In the genomic region with DNA sequence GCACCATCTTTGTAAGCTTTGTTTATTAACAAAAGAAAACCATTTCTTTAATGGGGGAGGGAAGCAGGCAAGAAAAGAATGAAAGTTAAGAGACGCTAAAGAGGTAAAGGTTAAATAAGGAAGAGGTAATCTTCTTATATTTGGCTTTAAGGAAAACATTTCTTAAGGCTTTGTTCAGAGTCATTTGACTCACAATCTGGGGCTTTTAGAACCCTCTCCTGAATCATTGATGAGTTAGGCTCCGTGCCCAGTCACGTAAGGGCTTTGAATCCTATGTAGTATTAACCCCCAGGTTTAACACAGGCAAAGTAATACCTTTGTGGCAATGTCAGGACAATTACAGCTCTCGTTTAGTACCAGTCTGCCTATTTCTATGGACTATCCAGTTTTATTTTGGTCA, we compare ENCODE assay signal across 25 cellular contexts. TPM values are rescaled to one million over a fixed set of nuclear protein-coding genes. Genes with fewer than 3 reads are reported as not detected.
DNase-seq lines count a peak whose midpoint lies in the region; ATAC-seq and TF ChIP-seq lines count a peak whose summit lies in the region.
"Had no signal": no experiment of that assay in that cellular context is flagged by ENCODE, and none has a peak within 500 bp of the region (broad histone marks: within the 10 kb centered on the region; RNA-seq: fewer than 3 reads in every experiment).

No MANE protein-coding gene starts in this region.

- H3K4me1 Mint-ChIP-seq in activated naive CD4-positive, alpha-beta T cell treated with anti-CD3 and anti-CD28 coated beads, Interleukin-2, amount 50 U/mL, for 24 hours = no peaks in the 10 kb centered on the region
- H3K4me1 Mint-ChIP-seq in activated naive CD4-positive, alpha-beta T cell treated with anti-CD3 and anti-CD28 coated beads, Interleukin-2, amount 10 ng/mL, durations not matched to agents 7 days and 5 days = no peaks in the 10 kb centered on the region
- H3K4me1 Mint-ChIP-seq in activated naive CD8-positive, alpha-beta T cell treated with anti-CD3 and anti-CD28 coated beads, Interleukin-2, amount 50 U/mL, for 24 hours = peaks cover 2% of the 10 kb centered on the region
- H3K4me1 Mint-ChIP-seq: brain, H9, IgD-negative memory B cell had no signal

- no peak for DNase-seq in activated naive CD4-positive, alpha-beta T cell treated with anti-CD3 and anti-CD28 coated beads, Interleukin-2, amount 10 ng/mL, durations not matched to agents 7 days and 5 days
- DNase-seq in NCI-H1436 treated with DMSO at 0.1 percent for 48 hours (lab: John Stamatoyannopoulos, UW) = peak; percentile 56
- no peak for DNase-seq in activated naive CD8-positive, alpha-beta T cell treated with anti-CD3 and anti-CD28 coated beads, Interleukin-2, amount 50 U/mL, for 24 hours
- DNase-seq in osteoblast (ENCODE audit: insufficient read length, low spot score, missing footprints) = peak; percentile 89
- no peak for DNase-seq in stimulated activated CD4-positive, alpha-beta T cell treated with anti-CD3 and anti-CD28 coated beads, Interleukin-15, amount 100 ng/mL, for 24 hours
- no peak for DNase-seq in T-helper 9 cell
- DNase-seq: activated CD4-positive, CD25-positive, alpha-beta regulatory T cell treated with anti-CD3 and anti-CD28 coated beads, Interleukin-2, amount 50 U/mL, for 72 hours; activated CD8-positive, alpha-beta T cell treated with anti-CD3 and anti-CD28 coated beads for 36 hours; H9; islet precursor cell; left ventricle myocardium superior; NCI-H146; NCI-H226; nucleus accumbens; T-cell had no signal

- H3K27me3 ChIP-seq in osteoblast (ENCODE audit: insufficient read depth, low read length) = no peaks in the 10 kb centered on the region
- H3K27me3 ChIP-seq: SJSA1, tibial artery had no signal

- no peak overlapping the region for H3K4me2 ChIP-seq in osteoblast (ENCODE audit: insufficient read depth, low read length)

- no peak for ATAC-seq in activated naive CD8-positive, alpha-beta T cell treated with anti-CD3 and anti-CD28 coated beads, Interleukin-2, amount 50 U/mL, for 24 hours
- ATAC-seq in SK-N-SH treated with all-trans-retinoic acid at 6 μM for 48 hours = no peak
- ATAC-seq: activated CD8-positive, alpha-beta T cell treated with anti-CD3 and anti-CD28 coated beads for 36 hours; left ventricle myocardium superior had no signal

- H3K9me3 Mint-ChIP-seq in activated naive CD4-positive, alpha-beta T cell treated with anti-CD3 and anti-CD28 coated beads, Interleukin-2, amount 50 U/mL, for 24 hours = no peaks in the 10 kb centered on the region
- no peaks in the 10 kb centered on the region for H3K9me3 Mint-ChIP-seq in activated naive CD4-positive, alpha-beta T cell treated with anti-CD3 and anti-CD28 coated beads, Interleukin-2, amount 10 ng/mL, durations not matched to agents 7 days and 5 days
- H3K9me3 Mint-ChIP-seq in activated naive CD8-positive, alpha-beta T cell treated with anti-CD3 and anti-CD28 coated beads, Interleukin-2, amount 50 U/mL, for 24 hours = no peaks in the 10 kb centered on the region
- H3K9me3 Mint-ChIP-seq: IgD-negative memory B cell, T-cell had no signal

- no peak overlapping the region for H3K4me3 ChIP-seq in osteoblast (ENCODE audit: insufficient read depth, low read length)
- H3K4me3 ChIP-seq: SJSA1, tibial artery had no signal

- peaks cover 51% of the 10 kb centered on the region for H3K36me3 ChIP-seq in osteoblast (ENCODE audit: insufficient read depth, low read length)

- H3K4me3 Mint-ChIP-seq in activated naive CD4-positive, alpha-beta T cell treated with anti-CD3 and anti-CD28 coated beads, Interleukin-2, amount 50 U/mL, for 24 hours = no peak overlapping the region
- no peak overlapping the region for H3K4me3 Mint-ChIP-seq in activated naive CD4-positive, alpha-beta T cell treated with anti-CD3 and anti-CD28 coated beads, Interleukin-2, amount 10 ng/mL, durations not matched to agents 7 days and 5 days
- H3K4me3 Mint-ChIP-seq in activated naive CD8-positive, alpha-beta T cell treated with anti-CD3 and anti-CD28 coated beads, Interleukin-2, amount 50 U/mL, for 24 hours = no peak overlapping the region
- H3K4me3 Mint-ChIP-seq: activated CD8-positive, alpha-beta T cell treated with anti-CD3 and anti-CD28 coated beads for 36 hours; brain; H9; IgD-negative memory B cell; T-cell had no signal

- CTCF ChIA-PET in activated naive CD4-positive, alpha-beta T cell treated with anti-CD3 and anti-CD28 coated beads, Interleukin-2, amount 10 ng/mL, durations not matched to agents 7 days and 5 days (lab: Charles Lee) = no interaction called here

- no peaks in the 10 kb centered on the region for H4K20me1 ChIP-seq in osteoblast (ENCODE audit: insufficient read depth, low read length)

- H3K27ac Mint-ChIP-seq in activated naive CD4-positive, alpha-beta T cell treated with anti-CD3 and anti-CD28 coated beads, Interleukin-2, amount 50 U/mL, for 24 hours = peak overlapping the region; percentile 30
- no peak overlapping the region for H3K27ac Mint-ChIP-seq in activated naive CD4-positive, alpha-beta T cell treated with anti-CD3 and anti-CD28 coated beads, Interleukin-2, amount 10 ng/mL, durations not matched to agents 7 days and 5 days
- peak overlapping the region; percentile 25 for H3K27ac Mint-ChIP-seq in activated naive CD8-positive, alpha-beta T cell treated with anti-CD3 and anti-CD28 coated beads, Interleukin-2, amount 50 U/mL, for 24 hours
- H3K27ac Mint-ChIP-seq: activated CD8-positive, alpha-beta T cell treated with anti-CD3 and anti-CD28 coated beads for 36 hours; H9 had no signal

- H3K27me3 Mint-ChIP-seq in activated naive CD4-positive, alpha-beta T cell treated with anti-CD3 and anti-CD28 coated beads, Interleukin-2, amount 50 U/mL, for 24 hours = no peaks in the 10 kb centered on the region
- no peaks in the 10 kb centered on the region for H3K27me3 Mint-ChIP-seq in activated naive CD4-positive, alpha-beta T cell treated with anti-CD3 and anti-CD28 coated beads, Interleukin-2, amount 10 ng/mL, durations not matched to agents 7 days and 5 days
- no peaks in the 10 kb centered on the region for H3K27me3 Mint-ChIP-seq in activated naive CD8-positive, alpha-beta T cell treated with anti-CD3 and anti-CD28 coated beads, Interleukin-2, amount 50 U/mL, for 24 hours
- H3K27me3 Mint-ChIP-seq: activated CD8-positive, alpha-beta T cell treated with anti-CD3 and anti-CD28 coated beads for 36 hours; brain; IgD-negative memory B cell; T-cell had no signal

- no peak for TF ChIP-seq CTCF in osteoblast (IDR thresholded peaks at IDR 0.05; ENCODE audit: extremely low read depth, low read depth, low read length)

- H3K36me3 Mint-ChIP-seq in activated naive CD4-positive, alpha-beta T cell treated with anti-CD3 and anti-CD28 coated beads, Interleukin-2, amount 50 U/mL, for 24 hours = peaks cover 20% of the 10 kb centered on the region
- peaks cover 77% of the 10 kb centered on the region for H3K36me3 Mint-ChIP-seq in activated naive CD4-positive, alpha-beta T cell treated with anti-CD3 and anti-CD28 coated beads, Interleukin-2, amount 10 ng/mL, durations not matched to agents 7 days and 5 days
- H3K36me3 Mint-ChIP-seq in activated naive CD8-positive, alpha-beta T cell treated with anti-CD3 and anti-CD28 coated beads, Interleukin-2, amount 50 U/mL, for 24 hours (ENCODE audit: low read depth) = peaks cover 66% of the 10 kb centered on the region

- peaks cover 2% of the 10 kb centered on the region for H3K79me2 ChIP-seq in osteoblast (ENCODE audit: insufficient read depth, low read length)

- no peak overlapping the region for H2AFZ ChIP-seq in osteoblast (ENCODE audit: low read length)

- peaks cover 7% of the 10 kb centered on the region for H3K4me1 ChIP-seq in osteoblast (ENCODE audit: insufficient read depth, low read length)
- H3K4me1 ChIP-seq: SJSA1, tibial artery had no signal

- peak overlapping the region; percentile 29 for H3K27ac ChIP-seq in osteoblast (ENCODE audit: low read depth, low read length)
- H3K27ac ChIP-seq: SJSA1, tibial artery had no signal

- H3K9me3 ChIP-seq in osteoblast (ENCODE audit: low read depth, low read length) = no peaks in the 10 kb centered on the region
- H3K9me3 ChIP-seq: SJSA1 had no signal

TF ChIP-seq in SK-N-SH treated with all-trans-retinoic acid at 6 μM for 48 hours, 23 proteins besides CTCF, POLR2A, EP300 and RAD21:
- TF ChIP-seq ZNF8 (CRISPR knock-in tag; IDR thresholded peaks at IDR 0.05) (no peak), PPARA (CRISPR knock-in tag; IDR thresholded peaks at IDR 0.05; ENCODE audit: borderline replicate concordance) (no peak), CSDC2 (CRISPR knock-in tag; IDR thresholded peaks at IDR 0.05) (no peak), BACH2 (CRISPR knock-in tag; IDR thresholded peaks at IDR 0.05; ENCODE audit: borderline replicate concordance) (no peak), ZNF70 (CRISPR knock-in tag; IDR thresholded peaks at IDR 0.05) (no peak)
- TF ChIP-seq, protein P1, sequence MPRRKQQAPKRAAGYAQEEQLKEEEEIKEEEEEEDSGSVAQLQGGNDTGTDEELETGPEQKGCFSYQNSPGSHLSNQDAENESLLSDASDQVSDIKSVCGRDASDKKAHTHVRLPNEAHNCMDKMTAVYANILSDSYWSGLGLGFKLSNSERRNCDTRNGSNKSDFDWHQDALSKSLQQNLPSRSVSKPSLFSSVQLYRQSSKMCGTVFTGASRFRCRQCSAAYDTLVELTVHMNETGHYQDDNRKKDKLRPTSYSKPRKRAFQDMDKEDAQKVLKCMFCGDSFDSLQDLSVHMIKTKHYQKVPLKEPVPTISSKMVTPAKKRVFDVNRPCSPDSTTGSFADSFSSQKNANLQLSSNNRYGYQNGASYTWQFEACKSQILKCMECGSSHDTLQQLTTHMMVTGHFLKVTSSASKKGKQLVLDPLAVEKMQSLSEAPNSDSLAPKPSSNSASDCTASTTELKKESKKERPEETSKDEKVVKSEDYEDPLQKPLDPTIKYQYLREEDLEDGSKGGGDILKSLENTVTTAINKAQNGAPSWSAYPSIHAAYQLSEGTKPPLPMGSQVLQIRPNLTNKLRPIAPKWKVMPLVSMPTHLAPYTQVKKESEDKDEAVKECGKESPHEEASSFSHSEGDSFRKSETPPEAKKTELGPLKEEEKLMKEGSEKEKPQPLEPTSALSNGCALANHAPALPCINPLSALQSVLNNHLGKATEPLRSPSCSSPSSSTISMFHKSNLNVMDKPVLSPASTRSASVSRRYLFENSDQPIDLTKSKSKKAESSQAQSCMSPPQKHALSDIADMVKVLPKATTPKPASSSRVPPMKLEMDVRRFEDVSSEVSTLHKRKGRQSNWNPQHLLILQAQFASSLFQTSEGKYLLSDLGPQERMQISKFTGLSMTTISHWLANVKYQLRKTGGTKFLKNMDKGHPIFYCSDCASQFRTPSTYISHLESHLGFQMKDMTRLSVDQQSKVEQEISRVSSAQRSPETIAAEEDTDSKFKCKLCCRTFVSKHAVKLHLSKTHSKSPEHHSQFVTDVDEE (CRISPR knock-in tag; IDR thresholded peaks at IDR 0.05) = no peak

RNA-seq across cellular contexts. Expression of gene MADD, which starts 26.1 kb away (rescaled TPM):
- 21.7 and 23.3 TPM in 2 replicates for total RNA-seq in osteoblast

RNA-seq across cellular contexts. Expression of gene NR1H3, which starts 38.2 kb away (rescaled TPM):
- total RNA-seq in osteoblast = 18.5 and 18.6 TPM in 2 replicates

RNA-seq across cellular contexts. Expression of gene ACP2, which starts 47.4 kb away (rescaled TPM):
- 32.1 and 32.2 TPM in 2 replicates for total RNA-seq in osteoblast

RNA-seq across cellular contexts. Expression of gene MYBPC3, which starts 56.5 kb away (rescaled TPM):
- total RNA-seq in osteoblast = not detected in 2 replicates
- total RNA-seq: A172; activated CD8-positive, alpha-beta T cell treated with anti-CD3 and anti-CD28 coated beads for 36 hours; chondrocyte; H9; pulmonary artery endothelial cell; RPMI7951; SJSA1; T-cell had no signal

Comparison
In these comparisons a context has a peak if more than half of its experiments do, and no peak if none do; other contexts are left out.
1. DNase-seq: peak in NCI-H1436 treated with DMSO at 0.1 percent for 48 hours (single experiment) and osteoblast (single experiment); none in activated naive CD4-positive, alpha-beta T cell treated with anti-CD3 and anti-CD28 coated beads, Interleukin-2, amount 10 ng/mL, durations not matched to agents 7 days and 5 days (single experiment), activated naive CD8-positive, alpha-beta T cell treated with anti-CD3 and anti-CD28 coated beads, Interleukin-2, amount 50 U/mL, for 24 hours (single experiment), stimulated activated CD4-positive, alpha-beta T cell treated with anti-CD3 and anti-CD28 coated beads, Interleukin-15, amount 100 ng/mL, for 24 hours (single experiment) and T-helper 9 cell (single experiment).